In the genomic region with DNA sequence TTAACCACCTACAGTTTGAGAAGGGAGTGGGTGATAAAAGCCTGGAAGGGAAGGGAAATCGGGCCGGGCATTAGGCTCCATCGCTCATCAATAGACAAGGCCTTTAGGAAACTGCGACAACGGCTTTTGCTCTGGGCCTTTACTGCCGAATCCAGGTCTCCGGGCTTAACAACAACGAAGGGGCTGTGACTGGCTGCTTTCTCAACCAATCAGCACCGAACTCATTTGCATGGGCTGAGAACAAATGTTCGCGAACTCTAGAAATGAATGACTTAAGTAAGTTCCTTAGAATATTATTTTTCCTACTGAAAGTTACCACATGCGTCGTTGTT, we compare ENCODE assay signal across 8 cellular contexts. TPM values are rescaled to one million over a fixed set of nuclear protein-coding genes. Genes with fewer than 3 reads are reported as not detected.
DNase-seq lines count a peak whose midpoint lies in the region; ATAC-seq and TF ChIP-seq lines count a peak whose summit lies in the region.

No MANE protein-coding gene starts in this region.

- TF ChIP-seq CTCF in omental fat pad (IDR thresholded peaks at IDR 0.05) = no peak

- WGBS in aorta, 2 donors = 0% methylated on average over 13 of the region's 13 CpGs

- intact Hi-C loops in Right ventricle myocardium inferior (cut with DNase I) = loop anchor here (2.0 to 5.0 kb wide), 2 partner anchors 17 to 71 kb away; a partner anchor contains a TSS
- intact Hi-C loops in aorta (cut with DNase I) = loop anchor here in 1 of 2 donors (5.0 kb wide), 1 partner anchor 76 kb away; a partner anchor contains a TSS

- H3K4me3 ChIP-seq in SK-N-MC (peak overlapping the region; percentile 97), aorta (ENCODE audit: low read length in 2 of 2) (peak overlapping the region in 1 of 2 donors; percentile 70)

- ATAC-seq in HG02588 (IDR thresholded peaks at IDR 0.05; ENCODE audit: unreplicated experiment) (peak; percentile 29), Right ventricle myocardium inferior (peak; percentile 66), omental fat pad (ENCODE audit: low FRiP score) (peak; percentile 37), aorta (ENCODE audit: low FRiP score) (peak; percentile 81)

- peak; percentile 74 for DNase-seq in GDM1 (lab: John Stamatoyannopoulos, UW)
- peak; percentile 98 for DNase-seq in NCI-H1092 treated with DMSO at 0.1 percent for 48 hours (lab: John Stamatoyannopoulos, UW)
- DNase-seq in SK-N-MC (ENCODE audit: low read depth, low spot score) = peak; percentile 95
- peak; percentile 94 for DNase-seq in amniotic epithelial cell (ENCODE audit: low read depth)
- DNase-seq in Right ventricle myocardium inferior (ENCODE audit: missing footprints) = peak; percentile 84
- no peak for DNase-seq in omental fat pad (ENCODE audit: low spot score)
- DNase-seq in aorta = peak; percentile 85 to 90

- H3K27ac ChIP-seq in SK-N-MC = peak overlapping the region; percentile 99
- H3K27ac ChIP-seq in aorta (ENCODE audit: low read depth in 1 of 2, low read length in 2 of 2) = peak overlapping the region in 1 of 2 donors; percentile 82

- H3K4me1 ChIP-seq in aorta (ENCODE audit: control insufficient read depth in 1 of 2, insufficient read depth in 2 of 2, low read length in 2 of 2) = no peaks in the 10 kb centered on the region

- peaks cover 0 to 4% of the 10 kb centered on the region in 2 donors for H3K27me3 ChIP-seq in aorta (ENCODE audit: control insufficient read depth in 1 of 2, insufficient read depth in 2 of 2, low read length in 1 of 2)

- H3K9ac ChIP-seq in SK-N-MC (ENCODE audit: insufficient read length) = peak overlapping the region; percentile 78

- H3K36me3 ChIP-seq in SK-N-MC (ENCODE audit: insufficient read depth, low read length) (peaks cover 17% of the 10 kb centered on the region; the same call in 1 of the 2 replicates), aorta (ENCODE audit: control insufficient read depth in 1 of 2, insufficient read depth in 2 of 2, low read length in 1 of 2) (peaks cover 0 to 3% of the 10 kb centered on the region in 2 donors)

- H3K9me3 ChIP-seq in SK-N-MC (ENCODE audit: low read depth, low read length) (no peaks in the 10 kb centered on the region), aorta (ENCODE audit: control insufficient read depth, low read length) (no peaks in the 10 kb centered on the region)

RNA-seq across cellular contexts. Expression of a gene that starts 0.3 kb away (rescaled TPM):
- total RNA-seq in Right ventricle myocardium inferior (not detected), omental fat pad (not detected), aorta (not detected)
- not detected for polyA plus RNA-seq in aorta

RNA-seq across cellular contexts. Expression of a gene that starts 0.5 kb away (rescaled TPM):
- 250 TPM for total RNA-seq in Right ventricle myocardium inferior
- total RNA-seq in omental fat pad = 100 to 1,000 TPM; 280 to 555 (median 413) TPM
- 100 to 1,000 TPM; 197 to 233 TPM for total RNA-seq in aorta
- polyA plus RNA-seq in aorta = 1,000 to 10,000 TPM in 1 of 2 donors, 100 to 1,000 TPM in 1; 849 to 1,017 TPM

RNA-seq across cellular contexts. Expression of a gene that starts 7.8 kb away (rescaled TPM):
- total RNA-seq in Right ventricle myocardium inferior (9.1 TPM), omental fat pad (10 to 100 TPM; 19.8 to 42.3 (median 35.9) TPM), aorta (10 to 100 TPM; 29.8 to 42.3 TPM)
- 10 to 100 TPM; 10.1 to 25.7 TPM for polyA plus RNA-seq in aorta

RNA-seq across cellular contexts. Expression of a gene that starts 15.6 kb away (rescaled TPM):
- total RNA-seq in Right ventricle myocardium inferior (78.9 TPM), omental fat pad (10 to 100 TPM; 46.2 to 93.5 (median 59.4) TPM), aorta (100 to 1,000 TPM; 138 to 146 TPM)
- 100 to 1,000 TPM in 1 of 2 donors, 10 to 100 TPM in 1; 22.7 to 149 TPM for polyA plus RNA-seq in aorta

RNA-seq across cellular contexts. Expression of a gene that starts 27.1 kb away (rescaled TPM):
- total RNA-seq in Right ventricle myocardium inferior (149 TPM), omental fat pad (100 to 1,000 TPM; 173 to 218 (median 189) TPM), aorta (100 to 1,000 TPM in 1 of 2 donors, 10 to 100 TPM in 1; 97.9 to 117 TPM)
- polyA plus RNA-seq in aorta = 100 to 1,000 TPM; 105 to 139 TPM

Comparison
In these comparisons a context has a peak if more than half of its experiments do, and no peak if none do; other contexts are left out.
1. ATAC-seq: peak in every context shown above with its lines; median percentile 81 in aorta; 66 in Right ventricle myocardium inferior; 37 in omental fat pad; 29 in HG02588.